Comparison of ENCODE assay signal across 8 cellular contexts in genomic region chr17:50129946-50130777, GRCh38. TPM values are rescaled to one million over a fixed set of nuclear protein-coding genes. Genes with fewer than 3 reads are reported as not detected.
A peak's percentile ranks its signal among the peaks of the same experiment; 100 is the strongest.
DNase-seq lines count a peak whose midpoint lies in the region; ATAC-seq, FAIRE-seq and TF ChIP-seq lines count a peak whose summit lies in the region.

TSS of gene SAMD14 (minus strand) at chr17:50130160. CDS start at chr17:50124959, 5,201 bp downstream.

- H3K27ac ChIP-seq in K562 (ENCODE audit: extremely low read depth, low read depth, low read length) = no peak within 1 kb of the TSS

- H3K9me3 ChIP-seq in NT2/D1 (ENCODE audit: insufficient read depth, low read length) (no peaks in the 10 kb centered on the region), K562 (replicated peaks; ENCODE audit: control insufficient read depth, insufficient read depth, low read depth, low read length) (peaks cover 4% of the 10 kb centered on the region; the same call in 1 of the 2 replicates)

- BruUV-seq in K562 (replicated peaks; lab: Mats Ljungman, UMichigan) = no TSS peak

- peaks cover 6 to 15% of the 10 kb centered on the region in 2 donors for H3K27me3 Mint-ChIP-seq in stimulated activated naive B cell treated with anti-CD40 and anti-IgM and Interleukin-4, amounts not matched to agents 10 μg/mL and 1 μg/mL and 100 μg/mL, for 72 hours

- no peak for TF ChIP-seq POLR2A in K562 (conservative IDR thresholded peaks at IDR 0.05)

- peaks cover 18% of the 10 kb centered on the region for H3K36me3 ChIP-seq in NT2/D1 (ENCODE audit: insufficient read depth, insufficient read length, low read length)
- peaks cover 8% of the 10 kb centered on the region; the same call in 1 of the 3 replicates for H3K36me3 ChIP-seq in K562 (ENCODE audit: control insufficient read depth, insufficient read depth, low read length)

- CTCF ChIA-PET in GM10248 (lab: Yijun Ruan, JAX) = interaction anchor here (0.9 to 4.4 kb wide), 8 partner anchors 9 to 144 kb away, joined by 3 to 22 read pairs (median 5); partner anchors contain the start of genes PDK2 and TMEM92
- CTCF ChIA-PET in K562 (lab: Yijun Ruan, JAX; ENCODE audit: low intra/inter-chr PET ratio) = no interaction called here

- peaks cover 43 to 59% of the 10 kb centered on the region in 2 donors for H3K4me1 Mint-ChIP-seq in stimulated activated naive B cell treated with anti-CD40 and anti-IgM and Interleukin-4, amounts not matched to agents 10 μg/mL and 1 μg/mL and 100 μg/mL, for 72 hours

- H3K4me1 ChIP-seq in NT2/D1 (ENCODE audit: insufficient read depth, insufficient read length) = peaks cover 43% of the 10 kb centered on the region
- H3K4me1 ChIP-seq in K562 (replicated peaks in 1 of 2; ENCODE audit: control insufficient read depth in 2 of 2, insufficient read depth in 2 of 2, low read length in 2 of 2) = peaks cover 8 to 29% of the 10 kb centered on the region in 2 experiments

- H3K4me2 ChIP-seq in K562 (ENCODE audit: insufficient read depth, low read length) = no peak within 1 kb of the TSS; the same call in 1 of the 2 replicates

- FAIRE-seq in K562 (lab: Jason Lieb, UNC) = no peak

- in situ Hi-C loops in K562 (cut with MboI) = no loop called here

- H3K27me3 ChIP-seq in NT2/D1 (ENCODE audit: insufficient read depth, insufficient read length) (peaks cover 16% of the 10 kb centered on the region), K562 (ENCODE audit: control insufficient read depth in 2 of 2, insufficient read depth in 2 of 2, low read length in 2 of 2) (peaks cover 2 to 13% of the 10 kb centered on the region in 2 experiments; a peak in 3 of 5 replicates)

- H3K27ac Mint-ChIP-seq in stimulated activated naive B cell treated with anti-CD40 and anti-IgM and Interleukin-4, amounts not matched to agents 10 μg/mL and 1 μg/mL and 100 μg/mL, for 72 hours = peak within 1 kb of the TSS; percentile 87

- peaks cover 13 to 34% of the 10 kb centered on the region in 2 donors for H3K36me3 Mint-ChIP-seq in stimulated activated naive B cell treated with anti-CD40 and anti-IgM and Interleukin-4, amounts not matched to agents 10 μg/mL and 1 μg/mL and 100 μg/mL, for 72 hours

- no peak for TF ChIP-seq EP300 in K562 (IDR thresholded peaks at IDR 0.05; ENCODE audit: low read length)

- peak within 1 kb of the TSS; percentile 82 for H3K9ac ChIP-seq in NT2/D1 (ENCODE audit: insufficient read length, low read depth)
- H3K9ac ChIP-seq in K562 (ENCODE audit: insufficient read depth in 1 of 2, low read depth in 2 of 2, low read length in 2 of 2) = peak within 1 kb of the TSS in 1 of 2 experiments; percentile 70; a peak in 2 of 4 replicates

- H2AFZ ChIP-seq in K562 (ENCODE audit: low read depth, low read length) = peak within 1 kb of the TSS; percentile 55; the same call in 1 of the 2 replicates

- POLR2A ChIA-PET in GM10248 (lab: Yijun Ruan, JAX) (interaction anchor here (0.6 kb wide), 1 partner anchor 736 kb away, joined by 3 read pairs; no protein-coding TSS in a partner anchor), K562 (lab: Yijun Ruan, JAX) (interaction anchor here (0.7 to 1.6 kb wide), 3 partner anchors 10 to 952 kb away, joined by 3 to 6 read pairs (median 3); no protein-coding TSS in a partner anchor)

- 34% methylated on average over 17 of the region's 74 CpGs for WGBS in K562 (ENCODE audit: insufficient coverage, low coverage, missing lambda C conversion rate)

- ATAC-seq in K562 (peak; percentile 49; the same call in 2 of the 3 replicates), HG03521 (IDR thresholded peaks at IDR 0.05; ENCODE audit: unreplicated experiment) (no peak)
- ATAC-seq in stimulated activated naive B cell treated with anti-CD40 and anti-IgM and Interleukin-4, amounts not matched to agents 10 μg/mL and 1 μg/mL and 100 μg/mL, for 72 hours (replicated peaks) = peak; percentile 61 to 66

- H3K4me3 ChIP-seq in NT2/D1 (ENCODE audit: insufficient read length, low read depth) (peak within 1 kb of the TSS; percentile 55), K562 (no peak within 1 kb of the TSS; the same call in 1 of the 2 replicates)

- peak; percentile 76 for DNase-seq in GM10248 (ENCODE audit: extremely low spot score)
- no peak for DNase-seq in NT2/D1 (ENCODE audit: low read depth, low spot score)
- peak; percentile 28 to 82 (median 72) for DNase-seq in K562 (ENCODE audit: extremely low read depth in 1 of 4, low spot score in 3 of 4)
- peak; percentile 70 for DNase-seq in iPS-NIHi11 (ENCODE audit: low spot score)
- DNase-seq in stimulated activated naive B cell treated with anti-CD40 and anti-IgM and Interleukin-4, amounts not matched to agents 10 μg/mL and 1 μg/mL and 100 μg/mL, for 72 hours = peak; percentile 30
- DNase-seq in NCI-H1092 treated with DMSO at 0.1 percent for 48 hours (lab: John Stamatoyannopoulos, UW) = no peak
- DNase-seq in Kasumi-1 (lab: John Stamatoyannopoulos, UW) = no peak

- no peaks in the 10 kb centered on the region for H3K9me1 ChIP-seq in K562 (ENCODE audit: control insufficient read depth, insufficient read depth, low read length)

- intact Hi-C loops in K562 (cut with micrococcal nuclease) = no loop called here

- TF ChIP-seq CTCF in GM10248 (IDR thresholded peaks at IDR 0.05; ENCODE audit: control extremely low read depth, extremely low read depth, low read depth, missing control alignments) (no peak), K562 (IDR thresholded peaks at IDR 0.05 in 2 of 3, conservative IDR thresholded peaks at IDR 0.05 in 1 of 3; ENCODE audit: insufficient read depth in 2 of 3, low read depth in 1 of 3, low read length in 3 of 3) (no peak)

- peaks cover 0 to 2% of the 10 kb centered on the region in 2 donors for H3K9me3 Mint-ChIP-seq in stimulated activated naive B cell treated with anti-CD40 and anti-IgM and Interleukin-4, amounts not matched to agents 10 μg/mL and 1 μg/mL and 100 μg/mL, for 72 hours

- TF ChIP-seq RAD21 in K562 (CRISPR knock-in tag; conservative IDR thresholded peaks at IDR 0.05 in 1 of 2, IDR thresholded peaks at IDR 0.05 in 1 of 2) = no peak

- peaks cover 10% of the 10 kb centered on the region; the same call in 1 of the 2 replicates for H4K20me1 ChIP-seq in K562 (replicated peaks; ENCODE audit: control insufficient read depth, insufficient read depth, low read length)

- peak within 1 kb of the TSS; percentile 83 to 87 for H3K4me3 Mint-ChIP-seq in stimulated activated naive B cell treated with anti-CD40 and anti-IgM and Interleukin-4, amounts not matched to agents 10 μg/mL and 1 μg/mL and 100 μg/mL, for 72 hours

- no peaks in the 10 kb centered on the region for H3K79me2 ChIP-seq in K562 (ENCODE audit: control insufficient read depth, insufficient read depth, low read length)

TF ChIP-seq in K562, 482 proteins besides CTCF, POLR2A, EP300 and RAD21 (continues in another document):
- no peak for TF ChIP-seq POLR2AphosphoS2 (IDR thresholded peaks at IDR 0.05; ENCODE audit: low read length)
- no peak for TF ChIP-seq ZNF3 (CRISPR knock-in tag; IDR thresholded peaks at IDR 0.05)
- peak; percentile 66; the same call in 1 of the 2 replicates for TF ChIP-seq SAFB (IDR thresholded peaks at IDR 0.05; ENCODE audit: borderline replicate concordance, low read depth, low read length)
- TF ChIP-seq CXXC5 (CRISPR knock-in tag; IDR thresholded peaks at IDR 0.05) = 0 out of 2 replicates have a peak, but pooled peaks have one; percentile 4
- peak; percentile 69 to 74; a peak in 3 of 4 replicates for TF ChIP-seq NRF1 (conservative IDR thresholded peaks at IDR 0.05 in 1 of 2, IDR thresholded peaks at IDR 0.05 in 1 of 2)
- no peak for TF ChIP-seq ZNF277 (CRISPR knock-in tag; IDR thresholded peaks at IDR 0.05; ENCODE audit: borderline replicate concordance)
- TF ChIP-seq VEZF1 (CRISPR knock-in tag; IDR thresholded peaks at IDR 0.05) = peak; percentile 80
- TF ChIP-seq PCBP1 (IDR thresholded peaks at IDR 0.05; ENCODE audit: low read depth, low read length, poor library complexity, severe bottlenecking) = peak; percentile 45

RNA-seq across cellular contexts. Expression of gene SAMD14, which starts in this region (rescaled TPM):
- 0.18 and 1.0 TPM in 2 replicates for total RNA-seq in K562 (2011; cell fraction: chromatin; rRNA removed; ENCODE audit: low replicate concordance)
- total RNA-seq in K562 (2011; cell fraction: nucleolus; rRNA removed) = 0.50 TPM in 1 of 2 replicates, not detected in the other
- not detected in 2 replicates for total RNA-seq in K562 (2011; cell fraction: nucleoplasm; rRNA removed)
- total RNA-seq in K562 (2014; rRNA removed) (not detected in 2 replicates), K562 (2014; rRNA removed; fragmentation: Illumina TruSeq; extraction: Trizol) (not detected in 2 replicates), K562 (2015; rRNA removed; fragmentation: Illumina TruSeq; extraction: Trizol) (not detected in 2 replicates), K562 (2021) (0.07 TPM in 1 of 2 replicates, not detected in the other)
- polyA plus RNA-seq in K562 (2011; rRNA removed) (0.14 TPM in 1 of 2 replicates, not detected in the other), K562 (2014; fragmentation: Illumina TruSeq; extraction: Trizol) (0.04 TPM in 1 of 2 replicates, not detected in the other), K562 (2014; fragmentation: Nextera tagmentation; extraction: Ambion mirVana) (not detected), K562 (2014; rRNA removed) (0.11 TPM in 1 of 2 replicates, not detected in the other)
- 0.01 and 0.10 TPM in 2 replicates for polyA plus RNA-seq in K562 (2011; cell fraction: cytosol; rRNA removed)
- 0.15 and 0.24 TPM in 2 replicates for polyA plus RNA-seq in K562 (2011; cell fraction: nucleus; rRNA removed)
- polyA plus RNA-seq in K562 (2012) = 0.07 and 0.22 TPM in 2 replicates
- polyA minus RNA-seq in K562 (2011; rRNA and poly(A)+ RNA removed) = 0.15 TPM in 1 of 2 replicates, not detected in the other
- polyA minus RNA-seq in K562 (2011; cell fraction: cytosol; rRNA and poly(A)+ RNA removed) = not detected in 2 replicates
- polyA minus RNA-seq in K562 (2011; cell fraction: nucleus; rRNA and poly(A)+ RNA removed) = not detected in 2 replicates

Comparison
In these comparisons a context has a peak if more than half of its experiments do, and no peak if none do; other contexts are left out.
1. DNase-seq: peak in GM10248 (single experiment), K562 (4 of 4), iPS-NIHi11 (single experiment) and stimulated activated naive B cell treated with anti-CD40 and anti-IgM and Interleukin-4, amounts not matched to agents 10 μg/mL and 1 μg/mL and 100 μg/mL, for 72 hours (single experiment); none in NT2/D1 (single experiment), NCI-H1092 treated with DMSO at 0.1 percent for 48 hours (single experiment) and Kasumi-1 (0 of 2).